ENCODE assay signal across 18 cellular contexts in genomic region chr1:62159940-62160348, GRCh38. TPM values are rescaled to one million over a fixed set of nuclear protein-coding genes. Genes with fewer than 3 reads are reported as not detected.
DNase-seq lines count a peak whose midpoint lies in the region; ATAC-seq and TF ChIP-seq lines count a peak whose summit lies in the region.
"Had no signal": no experiment of that assay in that cellular context is flagged by ENCODE, and none has a peak within 500 bp of the region (broad histone marks: within the 10 kb centered on the region; RNA-seq: fewer than 3 reads in every experiment).

No MANE protein-coding gene starts in this region.

- H3K4me3 Mint-ChIP-seq in activated B cell treated with CpG ODN at 0.5 μM for 24 hours: peak overlapping the region; percentile 2
- H3K4me3 Mint-ChIP-seq: activated naive CD4-positive, alpha-beta T cell treated with anti-CD3 and anti-CD28 coated beads for 36 hours; naive thymus-derived CD4-positive, alpha-beta T cell had no signal

- POLR2A ChIA-PET in activated B cell treated with CpG ODN at 0.5 μM for 24 hours (lab: Charles Lee): no interaction called here

- no peaks in the 10 kb centered on the region for H3K9me3 Mint-ChIP-seq in activated B cell treated with CpG ODN at 0.5 μM for 24 hours
- H3K9me3 Mint-ChIP-seq: activated naive CD4-positive, alpha-beta T cell treated with anti-CD3 and anti-CD28 coated beads for 36 hours had no signal

- no peak for DNase-seq in activated B cell treated with CpG ODN at 0.5 μM for 24 hours
- no peak for DNase-seq in SKM-1 treated with dmso at 0.1 percent for 144 hours (lab: John Stamatoyannopoulos, UW; ENCODE audit: unreplicated experiment)
- DNase-seq in NCI-H146 treated with DMSO at 0.1 percent for 48 hours (lab: John Stamatoyannopoulos, UW; ENCODE audit: unreplicated experiment): no peak
- DNase-seq in GM10266 (ENCODE audit: extremely low spot score): no peak
- DNase-seq: activated naive CD4-positive, alpha-beta T cell treated with anti-CD3 and anti-CD28 coated beads for 36 hours; brain microvascular endothelial cell; DMS 273 treated with DMSO at 0.1 percent for 48 hours; left ventricle myocardium superior; naive thymus-derived CD4-positive, alpha-beta T cell; NCI-H1417; NCI-H510A treated with DMSO at 0.1 percent for 48 hours; PC-9; stimulated activated CD4-positive, alpha-beta T cell treated with anti-CD3 and anti-CD28 coated beads, Interleukin-15, amount 100 ng/mL, for 24 hours; testis had no signal

- no peaks in the 10 kb centered on the region for H3K27me3 Mint-ChIP-seq in activated B cell treated with CpG ODN at 0.5 μM for 24 hours
- H3K27me3 Mint-ChIP-seq: naive thymus-derived CD4-positive, alpha-beta T cell had no signal

- H3K27ac Mint-ChIP-seq in activated B cell treated with CpG ODN at 0.5 μM for 24 hours: no peak overlapping the region
- H3K27ac Mint-ChIP-seq: activated naive CD4-positive, alpha-beta T cell treated with anti-CD3 and anti-CD28 coated beads for 36 hours had no signal

- peaks cover 12% of the 10 kb centered on the region for H3K4me1 Mint-ChIP-seq in activated B cell treated with CpG ODN at 0.5 μM for 24 hours
- H3K4me1 Mint-ChIP-seq: naive thymus-derived CD4-positive, alpha-beta T cell had no signal

- no peak for TF ChIP-seq CTCF in activated B cell treated with CpG ODN at 0.5 μM for 24 hours (IDR thresholded peaks at IDR 0.05)
- TF ChIP-seq CTCF in GM10266 (IDR thresholded peaks at IDR 0.05; ENCODE audit: control insufficient read depth, insufficient read depth, low read depth, missing control alignments): no peak

- ATAC-seq in GM18519 (IDR thresholded peaks at IDR 0.05; ENCODE audit: low FRiP score, unreplicated experiment) (peak; percentile 51), GM21423 (IDR thresholded peaks at IDR 0.05; ENCODE audit: unreplicated experiment) (peak; percentile 78), HG03103 (IDR thresholded peaks at IDR 0.05; ENCODE audit: low read depth, unreplicated experiment) (peak; percentile 66), activated B cell treated with CpG ODN at 0.5 μM for 24 hours (ENCODE audit: low read depth) (no peak), HG02623 (IDR thresholded peaks at IDR 0.05; ENCODE audit: unreplicated experiment) (no peak)
- ATAC-seq: left ventricle myocardium superior; naive thymus-derived CD4-positive, alpha-beta T cell had no signal

- intact Hi-C loops in activated B cell treated with CpG ODN at 0.5 μM for 24 hours (cut with micrococcal nuclease): no loop called here

- CTCF ChIA-PET in activated B cell treated with CpG ODN at 0.5 μM for 24 hours (lab: Charles Lee): no interaction called here

- H3K36me3 Mint-ChIP-seq in activated B cell treated with CpG ODN at 0.5 μM for 24 hours (ENCODE audit: low read depth): peaks cover 8% of the 10 kb centered on the region

RNA-seq across cellular contexts. Expression of gene L1TD1, which starts 34.7 kb away (rescaled TPM):
- 0.05 and 0.09 TPM in 2 replicates for total RNA-seq in activated B cell treated with CpG ODN at 0.5 μM for 24 hours
- total RNA-seq: activated naive CD4-positive, alpha-beta T cell treated with anti-CD3 and anti-CD28 coated beads for 36 hours; PC-9 had no signal

Comparison
In these comparisons a context has a peak if more than half of its experiments do, and no peak if none do; other contexts are left out.
1. ATAC-seq: peak in GM18519 (single experiment), GM21423 (single experiment) and HG03103 (single experiment); none in activated B cell treated with CpG ODN at 0.5 μM for 24 hours (single experiment) and HG02623 (single experiment).